In the genomic region with DNA sequence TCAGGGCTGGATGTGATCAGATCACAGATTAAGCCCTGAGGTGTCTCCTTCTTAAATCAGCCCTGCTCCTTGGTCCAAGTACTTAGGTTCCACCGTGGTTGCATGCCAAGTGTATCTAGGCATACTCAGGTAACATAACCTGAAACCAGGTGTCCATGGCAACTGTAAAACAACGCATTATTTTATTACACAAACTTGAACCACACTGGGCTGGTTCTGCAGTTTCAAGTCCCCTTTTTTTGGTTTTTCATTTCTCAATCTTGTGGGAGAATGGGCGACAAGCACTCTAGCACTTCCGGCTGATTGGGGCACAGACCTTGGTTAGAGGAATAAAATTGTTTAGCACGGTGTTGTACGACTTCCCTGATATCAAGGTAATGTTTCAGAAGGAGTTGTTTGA, we compare ENCODE assay signal across 28 cellular contexts.
A peak's percentile ranks its signal among the peaks of the same experiment; 100 is the strongest.
DNase-seq lines count a peak whose midpoint lies in the region; ATAC-seq and TF ChIP-seq lines count a peak whose summit lies in the region.
"Had no signal": no experiment of that assay in that cellular context is flagged by ENCODE, and none has a peak within 500 bp of the region (broad histone marks: within the 10 kb centered on the region; RNA-seq: fewer than 3 reads in every experiment).

No MANE protein-coding gene starts in this region.

- DNase-seq in NCI-H2029 (lab: John Stamatoyannopoulos, UW) (peak; percentile 45), NCI-H2029 treated with DMSO at 0.1 percent for 48 hours (lab: John Stamatoyannopoulos, UW) (no peak), NOMO-1 treated with dmso at 0.1 percent for 144 hours (lab: John Stamatoyannopoulos, UW; ENCODE audit: unreplicated experiment) (peak; percentile 79), thyroid gland (peak; percentile 66 to 77), NCI-H446 (lab: John Stamatoyannopoulos, UW) (no peak)
- DNase-seq in activated naive CD4-positive, alpha-beta T cell treated with anti-CD3 and anti-CD28 coated beads, Interleukin-2, amount 50 U/mL, for 72 hours (ENCODE audit: low spot score in 2 of 2), result no peak
- no peak for DNase-seq in activated CD4-positive, alpha-beta T cell treated with anti-CD3 and anti-CD28 coated beads, Interleukin-2, amount 50 U/mL, for 4 hours
- DNase-seq: 8988T; activated CD4-positive, alpha-beta memory T cell treated with anti-CD3 and anti-CD28 coated beads, Interleukin-2, amount 10 ng/mL, durations not matched to agents 7 days and 5 days; activated naive CD4-positive, alpha-beta T cell; activated T-cell treated with anti-CD3 and anti-CD28 coated beads, Interleukin-2, amount 50 U/mL, for 1 hour; amygdala; dorsolateral prefrontal cortex; gastrocnemius medialis; KG1; NCI-H1092 treated with DMSO at 0.1 percent for 48 hours; NCI-H526 treated with DMSO at 0.1 percent for 48 hours; nephron progenitor cell; stimulated activated CD4-positive, alpha-beta T cell treated with anti-CD3 and anti-CD28 coated beads, Interleukin-1b, Interleukin-23, amount 100 ng/mL, for 48 hours; stomach had no signal

- no peak overlapping the region for H3K4me3 ChIP-seq in thyroid gland (replicated peaks in 1 of 3)
- H3K4me3 ChIP-seq: BLaER1, dorsolateral prefrontal cortex, gastrocnemius medialis, SK-N-MC, stomach had no signal

- no peaks in the 10 kb centered on the region for H3K9me3 Mint-ChIP-seq in activated naive CD4-positive, alpha-beta T cell treated with anti-CD3 and anti-CD28 coated beads, Interleukin-2, amount 50 U/mL, for 72 hours
- H3K9me3 Mint-ChIP-seq: activated CD4-positive, alpha-beta memory T cell treated with anti-CD3 and anti-CD28 coated beads, Interleukin-2, amount 10 ng/mL, durations not matched to agents 7 days and 5 days; nephron progenitor cell; type B pancreatic cell; WTC11 had no signal

- peaks cover 0 to 5% of the 10 kb centered on the region in 2 donors for H3K4me1 ChIP-seq in thyroid gland
- H3K4me1 ChIP-seq: BLaER1, gastrocnemius medialis, stomach had no signal

- no peaks in the 10 kb centered on the region for H3K36me3 ChIP-seq in thyroid gland
- H3K36me3 ChIP-seq: BLaER1, gastrocnemius medialis, stomach had no signal

- H3K27ac ChIP-seq in thyroid gland, result peak overlapping the region in 1 of 3 donors; percentile 28
- H3K27ac ChIP-seq: BLaER1, dorsolateral prefrontal cortex, gastrocnemius medialis, SK-N-MC, stomach had no signal

- H3K27ac Mint-ChIP-seq in activated naive CD4-positive, alpha-beta T cell treated with anti-CD3 and anti-CD28 coated beads, Interleukin-2, amount 50 U/mL, for 72 hours, result no peak overlapping the region
- H3K27ac Mint-ChIP-seq: activated CD4-positive, alpha-beta memory T cell treated with anti-CD3 and anti-CD28 coated beads, Interleukin-2, amount 10 ng/mL, durations not matched to agents 7 days and 5 days; nephron progenitor cell; progenitor cell of endocrine pancreas; type B pancreatic cell; WTC11 had no signal

- WGBS in thyroid gland, 2 donors, result 31 to 38% methylated on average over 6 of the region's 6 CpGs

- TF ChIP-seq POLR2A in thyroid gland (IDR thresholded peaks at IDR 0.05), result no peak

- peak; percentile 45 for ATAC-seq in HG02798 (IDR thresholded peaks at IDR 0.05; ENCODE audit: poor library complexity, unreplicated experiment)
- no peak for ATAC-seq in activated naive CD4-positive, alpha-beta T cell treated with anti-CD3 and anti-CD28 coated beads, Interleukin-2, amount 50 U/mL, for 72 hours
- ATAC-seq: gastrocnemius medialis, HCT116, Panc1 had no signal

- no peaks in the 10 kb centered on the region for H3K27me3 ChIP-seq in thyroid gland
- H3K27me3 ChIP-seq: BLaER1, gastrocnemius medialis, stomach had no signal

- intact Hi-C loops in thyroid gland (cut with DNase I), result no loop called here

- no peak for TF ChIP-seq CTCF in thyroid gland (IDR thresholded peaks at IDR 0.05)

- no peaks in the 10 kb centered on the region for H3K36me3 Mint-ChIP-seq in activated naive CD4-positive, alpha-beta T cell treated with anti-CD3 and anti-CD28 coated beads, Interleukin-2, amount 50 U/mL, for 72 hours
- H3K36me3 Mint-ChIP-seq: type B pancreatic cell, WTC11 had no signal

- no peaks in the 10 kb centered on the region for H3K9me3 ChIP-seq in thyroid gland
- H3K9me3 ChIP-seq: BLaER1, gastrocnemius medialis, stomach had no signal

Comparison
In these comparisons a context has a peak if more than half of its experiments do, and no peak if none do; other contexts are left out.
1. DNase-seq: peak in NCI-H2029 (single experiment), NOMO-1 treated with dmso at 0.1 percent for 144 hours (single experiment) and thyroid gland (2 of 2); none in NCI-H2029 treated with DMSO at 0.1 percent for 48 hours (single experiment), NCI-H446 (0 of 2), activated naive CD4-positive, alpha-beta T cell treated with anti-CD3 and anti-CD28 coated beads, Interleukin-2, amount 50 U/mL, for 72 hours (0 of 2) and activated CD4-positive, alpha-beta T cell treated with anti-CD3 and anti-CD28 coated beads, Interleukin-2, amount 50 U/mL, for 4 hours (0 of 2).